ENCODE assay signal across 25 cellular contexts in genomic region chr9:36891341-36891811, GRCh38.
DNase-seq lines count a peak whose midpoint lies in the region; ATAC-seq and TF ChIP-seq lines count a peak whose summit lies in the region.
"Had no signal": no experiment of that assay in that cellular context is flagged by ENCODE, and none has a peak within 500 bp of the region (broad histone marks: within the 10 kb centered on the region; RNA-seq: fewer than 3 reads in every experiment).

No MANE protein-coding gene starts in this region.

- TF ChIP-seq POLR2A in spleen (IDR thresholded peaks at IDR 0.05) = no peak

- ATAC-seq in GM19324 (IDR thresholded peaks at IDR 0.05; ENCODE audit: low FRiP score, unreplicated experiment) (no peak), left cardiac atrium (no peak)
- ATAC-seq: activated CD4-positive, alpha-beta T cell treated with anti-CD3 and anti-CD28 coated beads for 36 hours; gastrocnemius medialis; T-cell had no signal

- no peaks in the 10 kb centered on the region for H3K9me3 ChIP-seq in spleen
- H3K9me3 ChIP-seq: gastrocnemius medialis, ovary, right atrium auricular region, upper lobe of right lung had no signal

- H3K4me3 ChIP-seq in epithelial cell of esophagus (ENCODE audit: low read length) (no peak overlapping the region), spleen (no peak overlapping the region)
- H3K4me3 ChIP-seq: gastrocnemius medialis, ovary, PC-9, right atrium auricular region, upper lobe of right lung had no signal

- peak; percentile 55 for DNase-seq in activated effector memory CD4-positive, alpha-beta T cell treated with anti-CD3 and anti-CD28 coated beads, Interleukin-2, amount 50 U/mL, for 16 hours
- DNase-seq in activated effector memory CD4-positive, alpha-beta T cell treated with Interleukin-2 at 50 U/mL for 16 hours = no peak
- DNase-seq in NCI-H69 (lab: John Stamatoyannopoulos, UW) = peak; percentile 99
- peak; percentile 21 for DNase-seq in epithelial cell of esophagus (ENCODE audit: low read depth)
- DNase-seq in spleen = peak; percentile 46
- DNase-seq in germinal center (ENCODE audit: low spot score) = no peak
- DNase-seq in left cardiac atrium = no peak
- DNase-seq: activated CD4-positive, alpha-beta T cell treated with anti-CD3 and anti-CD28 coated beads for 36 hours; activated CD8-positive, alpha-beta memory T cell treated with anti-CD3 and anti-CD28 coated beads for 24 hours; activated naive CD4-positive, alpha-beta T cell treated with anti-CD3 and anti-CD28 coated beads, Interleukin-2, amount 50 U/mL, for 16 hours; activated T-cell treated with anti-CD3 and anti-CD28 coated beads, Interleukin-2, amount 50 U/mL, for 24 hours; AML-193; DND-41; gastrocnemius medialis; mesenchymal stem cell; naive B cell; NCI-H2081 treated with DMSO at 0.1 percent for 48 hours; NCI-H526; ovary; PC-9; SHP77 treated with DMSO at 0.1 percent for 48 hours; T-cell; upper lobe of right lung had no signal

- intact Hi-C loops in spleen (cut with DNase I; ENCODE audit: low total_unique reads) = no loop called here
- intact Hi-C loops in left cardiac atrium (cut with DNase I) = no loop called here

- no peak for TF ChIP-seq CTCF in epithelial cell of esophagus (IDR thresholded peaks at IDR 0.05; ENCODE audit: insufficient read depth, low read depth, low read length, missing control alignments)
- TF ChIP-seq CTCF in spleen (IDR thresholded peaks at IDR 0.05 in 8 of 11, conservative IDR thresholded peaks at IDR 0.05 in 3 of 11) = no peak

- WGBS in spleen, 5 donors = 66 to 74% (median 69%) methylated on average over 13 of the region's 13 CpGs

- H3K27me3 ChIP-seq in spleen (replicated peaks in 1 of 7) = no peaks in the 10 kb centered on the region
- H3K27me3 ChIP-seq: gastrocnemius medialis, ovary, right atrium auricular region had no signal

- no peak overlapping the region for H3K27ac ChIP-seq in spleen
- H3K27ac ChIP-seq: gastrocnemius medialis, ovary, PC-9, right atrium auricular region, upper lobe of right lung had no signal

- peaks cover 0 to 30% (median 0%) of the 10 kb centered on the region in 6 donors for H3K36me3 ChIP-seq in spleen
- H3K36me3 ChIP-seq: gastrocnemius medialis, ovary, right atrium auricular region, upper lobe of right lung had no signal

- no peaks in the 10 kb centered on the region for H3K4me1 ChIP-seq in spleen
- H3K4me1 ChIP-seq: right atrium auricular region, upper lobe of right lung had no signal

Comparison
In these comparisons a context has a peak if more than half of its experiments do, and no peak if none do; other contexts are left out.
1. DNase-seq: peak in activated effector memory CD4-positive, alpha-beta T cell treated with anti-CD3 and anti-CD28 coated beads, Interleukin-2, amount 50 U/mL, for 16 hours (single experiment), NCI-H69 (single experiment), epithelial cell of esophagus (single experiment) and spleen (single experiment); none in activated effector memory CD4-positive, alpha-beta T cell treated with Interleukin-2 at 50 U/mL for 16 hours (single experiment), germinal center (single experiment) and left cardiac atrium (single experiment).